6 cellular contexts compared by ENCODE assay signal in genomic region chr19:14023404-14024235, GRCh38. TPM values are rescaled to one million over a fixed set of nuclear protein-coding genes. Genes with fewer than 3 reads are reported as not detected.
DNase-seq lines count a peak whose midpoint lies in the region; ATAC-seq lines count a peak whose summit lies in the region.

No MANE protein-coding gene starts in this region.

- peak overlapping the region; percentile 60 for H3K27ac Mint-ChIP-seq in activated CD4-positive, alpha-beta T cell treated with anti-CD3 and anti-CD28 coated beads, Interleukin-2, amount 10 ng/mL, durations not matched to agents 24 days and 14 days
- peak overlapping the region; percentile 78 for H3K27ac Mint-ChIP-seq in T-helper 17 cell

- no peak overlapping the region for H3K4me3 Mint-ChIP-seq in activated CD4-positive, alpha-beta T cell treated with anti-CD3 and anti-CD28 coated beads, Interleukin-2, amount 10 ng/mL, durations not matched to agents 24 days and 14 days
- no peak overlapping the region for H3K4me3 Mint-ChIP-seq in T-helper 17 cell

- DNase-seq in activated CD4-positive, alpha-beta T cell treated with anti-CD3 and anti-CD28 coated beads, Interleukin-2, amount 10 ng/mL, durations not matched to agents 24 days and 14 days, result no peak
- no peak for DNase-seq in activated CD4-positive, alpha-beta T cell treated with anti-CD3 and anti-CD28 coated beads, Interleukin-2, amount 50 U/mL, for 4 hours
- DNase-seq in T-helper 17 cell (no peak), kidney tubule cell (ENCODE audit: low spot score) (peak; percentile 75)
- no peak for DNase-seq in activated effector memory CD4-positive, alpha-beta T cell treated with Interleukin-2 at 50 U/mL for 16 hours

- peaks cover 2% of the 10 kb centered on the region for H3K27me3 Mint-ChIP-seq in activated CD4-positive, alpha-beta T cell treated with anti-CD3 and anti-CD28 coated beads, Interleukin-2, amount 10 ng/mL, durations not matched to agents 24 days and 14 days
- no peaks in the 10 kb centered on the region for H3K27me3 Mint-ChIP-seq in T-helper 17 cell

- no peaks in the 10 kb centered on the region for H3K36me3 Mint-ChIP-seq in activated CD4-positive, alpha-beta T cell treated with anti-CD3 and anti-CD28 coated beads, Interleukin-2, amount 10 ng/mL, durations not matched to agents 24 days and 14 days (ENCODE audit: low read depth)
- H3K36me3 Mint-ChIP-seq in T-helper 17 cell (ENCODE audit: low read depth), result no peaks in the 10 kb centered on the region

- ATAC-seq in T-helper 17 cell (no peak), GM21528 (IDR thresholded peaks at IDR 0.05; ENCODE audit: low FRiP score, unreplicated experiment) (no peak)

- H3K9me3 Mint-ChIP-seq in activated CD4-positive, alpha-beta T cell treated with anti-CD3 and anti-CD28 coated beads, Interleukin-2, amount 10 ng/mL, durations not matched to agents 24 days and 14 days, result no peaks in the 10 kb centered on the region

- peaks cover 10% of the 10 kb centered on the region for H3K4me1 Mint-ChIP-seq in activated CD4-positive, alpha-beta T cell treated with anti-CD3 and anti-CD28 coated beads, Interleukin-2, amount 10 ng/mL, durations not matched to agents 24 days and 14 days
- peaks cover 5% of the 10 kb centered on the region for H3K4me1 Mint-ChIP-seq in T-helper 17 cell

- H3K9me3 ChIP-seq in T-helper 17 cell (ENCODE audit: control insufficient read depth, low read length, poor library complexity, severe bottlenecking), result no peaks in the 10 kb centered on the region

- intact Hi-C loops in activated CD4-positive, alpha-beta T cell treated with anti-CD3 and anti-CD28 coated beads, Interleukin-2, amount 10 ng/mL, durations not matched to agents 24 days and 14 days (cut with micrococcal nuclease), result no loop called here

RNA-seq across cellular contexts. Expression of gene RLN3, which starts 4.3 kb away (rescaled TPM):
- total RNA-seq in activated CD4-positive, alpha-beta T cell treated with anti-CD3 and anti-CD28 coated beads, Interleukin-2, amount 10 ng/mL, durations not matched to agents 24 days and 14 days, result not detected in 2 replicates
- total RNA-seq in T-helper 17 cell, result not detected

RNA-seq across cellular contexts. Expression of gene IL27RA, which starts 7.9 kb away (rescaled TPM):
- total RNA-seq in activated CD4-positive, alpha-beta T cell treated with anti-CD3 and anti-CD28 coated beads, Interleukin-2, amount 10 ng/mL, durations not matched to agents 24 days and 14 days, result 81.6 and 86.4 TPM in 2 replicates
- 10 to 100 TPM; 39.6 to 51.6 TPM for total RNA-seq in T-helper 17 cell

RNA-seq across cellular contexts. Expression of gene RFX1, which starts 17.5 kb away (rescaled TPM):
- total RNA-seq in activated CD4-positive, alpha-beta T cell treated with anti-CD3 and anti-CD28 coated beads, Interleukin-2, amount 10 ng/mL, durations not matched to agents 24 days and 14 days, result 17.0 and 18.0 TPM in 2 replicates
- total RNA-seq in T-helper 17 cell, result 10 to 100 TPM; 23.3 to 24.7 TPM

RNA-seq across cellular contexts. Expression of gene PALM3, which starts 38.3 kb away (rescaled TPM):
- 0.28 TPM in 1 of 2 replicates, not detected in the other for total RNA-seq in activated CD4-positive, alpha-beta T cell treated with anti-CD3 and anti-CD28 coated beads, Interleukin-2, amount 10 ng/mL, durations not matched to agents 24 days and 14 days
- total RNA-seq in T-helper 17 cell, result not detected

RNA-seq across cellular contexts. Expression of gene MISP3, which starts 49.0 kb away (rescaled TPM):
- 2.7 and 3.6 TPM in 2 replicates for total RNA-seq in activated CD4-positive, alpha-beta T cell treated with anti-CD3 and anti-CD28 coated beads, Interleukin-2, amount 10 ng/mL, durations not matched to agents 24 days and 14 days
- total RNA-seq in T-helper 17 cell, result 1 to 10 TPM in 1 of 2 donors, under 1 TPM in 1; 0.65 to 1.3 TPM
